In the genomic region with DNA sequence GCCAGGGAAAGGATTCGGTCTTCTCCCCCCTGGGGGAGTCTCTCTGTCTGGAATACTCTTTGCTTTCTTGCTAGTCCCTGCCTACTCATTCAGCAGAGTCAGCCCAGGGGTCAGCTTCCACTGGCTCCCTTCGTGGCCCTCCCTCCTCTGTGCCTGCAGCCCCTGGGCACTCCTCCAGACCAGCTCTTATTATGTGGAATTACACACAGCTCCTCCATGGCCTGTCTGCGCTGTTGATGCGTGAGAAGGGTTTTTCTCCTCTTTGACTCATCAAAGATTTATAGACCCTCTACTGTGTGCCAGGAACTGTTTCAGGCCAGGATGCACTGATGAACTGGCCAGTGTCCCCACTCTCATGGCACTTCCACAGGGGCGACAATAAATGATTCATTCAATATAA, we compare ENCODE assay signal across 2 cellular contexts.
TF ChIP-seq lines count a peak whose summit lies in the region.

No MANE protein-coding gene starts in this region.

TF ChIP-seq in SK-N-SH treated with all-trans-retinoic acid at 6 μM for 48 hours, 23 proteins besides CTCF, POLR2A, EP300 and RAD21 (continued from another document):
- TF ChIP-seq, protein P1, sequence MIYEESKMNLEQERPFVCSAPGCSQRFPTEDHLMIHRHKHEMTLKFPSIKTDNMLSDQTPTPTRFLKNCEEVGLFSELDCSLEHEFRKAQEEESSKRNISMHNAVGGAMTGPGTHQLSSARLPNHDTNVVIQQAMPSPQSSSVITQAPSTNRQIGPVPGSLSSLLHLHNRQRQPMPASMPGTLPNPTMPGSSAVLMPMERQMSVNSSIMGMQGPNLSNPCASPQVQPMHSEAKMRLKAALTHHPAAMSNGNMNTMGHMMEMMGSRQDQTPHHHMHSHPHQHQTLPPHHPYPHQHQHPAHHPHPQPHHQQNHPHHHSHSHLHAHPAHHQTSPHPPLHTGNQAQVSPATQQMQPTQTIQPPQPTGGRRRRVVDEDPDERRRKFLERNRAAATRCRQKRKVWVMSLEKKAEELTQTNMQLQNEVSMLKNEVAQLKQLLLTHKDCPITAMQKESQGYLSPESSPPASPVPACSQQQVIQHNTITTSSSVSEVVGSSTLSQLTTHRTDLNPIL (CRISPR knock-in tag; IDR thresholded peaks at IDR 0.05; ENCODE audit: low read depth) = no peak
- TF ChIP-seq, protein P2, sequence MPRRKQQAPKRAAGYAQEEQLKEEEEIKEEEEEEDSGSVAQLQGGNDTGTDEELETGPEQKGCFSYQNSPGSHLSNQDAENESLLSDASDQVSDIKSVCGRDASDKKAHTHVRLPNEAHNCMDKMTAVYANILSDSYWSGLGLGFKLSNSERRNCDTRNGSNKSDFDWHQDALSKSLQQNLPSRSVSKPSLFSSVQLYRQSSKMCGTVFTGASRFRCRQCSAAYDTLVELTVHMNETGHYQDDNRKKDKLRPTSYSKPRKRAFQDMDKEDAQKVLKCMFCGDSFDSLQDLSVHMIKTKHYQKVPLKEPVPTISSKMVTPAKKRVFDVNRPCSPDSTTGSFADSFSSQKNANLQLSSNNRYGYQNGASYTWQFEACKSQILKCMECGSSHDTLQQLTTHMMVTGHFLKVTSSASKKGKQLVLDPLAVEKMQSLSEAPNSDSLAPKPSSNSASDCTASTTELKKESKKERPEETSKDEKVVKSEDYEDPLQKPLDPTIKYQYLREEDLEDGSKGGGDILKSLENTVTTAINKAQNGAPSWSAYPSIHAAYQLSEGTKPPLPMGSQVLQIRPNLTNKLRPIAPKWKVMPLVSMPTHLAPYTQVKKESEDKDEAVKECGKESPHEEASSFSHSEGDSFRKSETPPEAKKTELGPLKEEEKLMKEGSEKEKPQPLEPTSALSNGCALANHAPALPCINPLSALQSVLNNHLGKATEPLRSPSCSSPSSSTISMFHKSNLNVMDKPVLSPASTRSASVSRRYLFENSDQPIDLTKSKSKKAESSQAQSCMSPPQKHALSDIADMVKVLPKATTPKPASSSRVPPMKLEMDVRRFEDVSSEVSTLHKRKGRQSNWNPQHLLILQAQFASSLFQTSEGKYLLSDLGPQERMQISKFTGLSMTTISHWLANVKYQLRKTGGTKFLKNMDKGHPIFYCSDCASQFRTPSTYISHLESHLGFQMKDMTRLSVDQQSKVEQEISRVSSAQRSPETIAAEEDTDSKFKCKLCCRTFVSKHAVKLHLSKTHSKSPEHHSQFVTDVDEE (CRISPR knock-in tag; IDR thresholded peaks at IDR 0.05) = no peak
- no peak for TF ChIP-seq ISL1 (CRISPR knock-in tag; IDR thresholded peaks at IDR 0.05)
- no peak for TF ChIP-seq TCF4 (CRISPR knock-in tag; IDR thresholded peaks at IDR 0.05; ENCODE audit: borderline replicate concordance)
- no peak for TF ChIP-seq GLIS3 (CRISPR knock-in tag; IDR thresholded peaks at IDR 0.05)
- no peak for TF ChIP-seq ZNF565 (CRISPR knock-in tag; conservative IDR thresholded peaks at IDR 0.05; ENCODE audit: low read depth)
- no peak for TF ChIP-seq ZFP30 (CRISPR knock-in tag; IDR thresholded peaks at IDR 0.05)
- TF ChIP-seq BACH2 (CRISPR knock-in tag; IDR thresholded peaks at IDR 0.05; ENCODE audit: borderline replicate concordance) = no peak
- TF ChIP-seq, protein P3, sequence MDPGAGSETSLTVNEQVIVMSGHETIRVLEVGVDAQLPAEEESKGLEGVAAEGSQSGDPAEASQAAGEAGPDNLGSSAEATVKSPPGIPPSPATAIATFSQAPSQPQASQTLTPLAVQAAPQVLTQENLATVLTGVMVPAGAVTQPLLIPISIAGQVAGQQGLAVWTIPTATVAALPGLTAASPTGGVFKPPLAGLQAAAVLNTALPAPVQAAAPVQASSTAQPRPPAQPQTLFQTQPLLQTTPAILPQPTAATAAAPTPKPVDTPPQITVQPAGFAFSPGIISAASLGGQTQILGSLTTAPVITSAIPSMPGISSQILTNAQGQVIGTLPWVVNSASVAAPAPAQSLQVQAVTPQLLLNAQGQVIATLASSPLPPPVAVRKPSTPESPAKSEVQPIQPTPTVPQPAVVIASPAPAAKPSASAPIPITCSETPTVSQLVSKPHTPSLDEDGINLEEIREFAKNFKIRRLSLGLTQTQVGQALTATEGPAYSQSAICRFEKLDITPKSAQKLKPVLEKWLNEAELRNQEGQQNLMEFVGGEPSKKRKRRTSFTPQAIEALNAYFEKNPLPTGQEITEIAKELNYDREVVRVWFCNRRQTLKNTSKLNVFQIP (CRISPR knock-in tag; IDR thresholded peaks at IDR 0.05; ENCODE audit: borderline replicate concordance, low read depth) = no peak
- no peak for TF ChIP-seq ZFP3 (CRISPR knock-in tag; IDR thresholded peaks at IDR 0.05)

TF ChIP-seq in SK-N-SH, 30 proteins besides CTCF, POLR2A, EP300 and RAD21 (continued from another document):
- TF ChIP-seq, protein P4, sequence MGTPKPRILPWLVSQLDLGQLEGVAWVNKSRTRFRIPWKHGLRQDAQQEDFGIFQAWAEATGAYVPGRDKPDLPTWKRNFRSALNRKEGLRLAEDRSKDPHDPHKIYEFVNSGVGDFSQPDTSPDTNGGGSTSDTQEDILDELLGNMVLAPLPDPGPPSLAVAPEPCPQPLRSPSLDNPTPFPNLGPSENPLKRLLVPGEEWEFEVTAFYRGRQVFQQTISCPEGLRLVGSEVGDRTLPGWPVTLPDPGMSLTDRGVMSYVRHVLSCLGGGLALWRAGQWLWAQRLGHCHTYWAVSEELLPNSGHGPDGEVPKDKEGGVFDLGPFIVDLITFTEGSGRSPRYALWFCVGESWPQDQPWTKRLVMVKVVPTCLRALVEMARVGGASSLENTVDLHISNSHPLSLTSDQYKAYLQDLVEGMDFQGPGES (IDR thresholded peaks at IDR 0.05; ENCODE audit: low read depth, low read length) = no peak
- TF ChIP-seq RFX5 (IDR thresholded peaks at IDR 0.05; ENCODE audit: low read length) = no peak
- no peak for TF ChIP-seq GABPA (IDR thresholded peaks at IDR 0.05; ENCODE audit: low read depth)
- no peak for TF ChIP-seq FOSL2 (IDR thresholded peaks at IDR 0.05; ENCODE audit: borderline replicate concordance, low read depth)
- no peak for TF ChIP-seq TCF12 (IDR thresholded peaks at IDR 0.05)
